8 cellular contexts compared by ENCODE assay signal in genomic region chr10:110642980-110643655, GRCh38.
DNase-seq lines count a peak whose midpoint lies in the region; ATAC-seq lines count a peak whose summit lies in the region.

No MANE protein-coding gene starts in this region.

- peaks cover 20% of the 10 kb centered on the region for H3K4me1 ChIP-seq in iPS-15b (ENCODE audit: control insufficient read depth, insufficient read depth, low read length)

- peak overlapping the region; percentile 85 for H3K4me3 Mint-ChIP-seq in stimulated activated naive B cell treated with anti-CD40 and anti-IgM and Interleukin-4, amounts not matched to agents 10 μg/mL and 1 μg/mL and 100 μg/mL, for 72 hours

- peak overlapping the region; percentile 71 for H3K4me3 ChIP-seq in iPS-15b (ENCODE audit: low read depth, low read length)

- no peaks in the 10 kb centered on the region for H3K36me3 ChIP-seq in iPS-15b (ENCODE audit: control insufficient read depth, insufficient read depth, low read length)

- DNase-seq in NCI-H748 (lab: John Stamatoyannopoulos, UW; ENCODE audit: unreplicated experiment) (peak; percentile 42), NCI-H748 treated with DMSO at 0.1 percent for 48 hours (lab: John Stamatoyannopoulos, UW) (no peak), foreskin melanocyte (no peak), COLO829 (ENCODE audit: low spot score) (no peak)
- DNase-seq in activated T-cell treated with anti-CD3 and anti-CD28 coated beads, Interleukin-2, amount 50 U/mL, for 48 hours: peak; percentile 27 to 28
- DNase-seq in stimulated activated naive B cell treated with anti-CD40 and anti-IgM and Interleukin-4, amounts not matched to agents 10 μg/mL and 1 μg/mL and 100 μg/mL, for 72 hours: no peak

- peaks cover 34 to 45% of the 10 kb centered on the region in 2 donors for H3K27me3 Mint-ChIP-seq in stimulated activated naive B cell treated with anti-CD40 and anti-IgM and Interleukin-4, amounts not matched to agents 10 μg/mL and 1 μg/mL and 100 μg/mL, for 72 hours

- H3K4me1 Mint-ChIP-seq in stimulated activated naive B cell treated with anti-CD40 and anti-IgM and Interleukin-4, amounts not matched to agents 10 μg/mL and 1 μg/mL and 100 μg/mL, for 72 hours: peaks cover 15 to 26% of the 10 kb centered on the region in 2 donors

- H3K27ac Mint-ChIP-seq in stimulated activated naive B cell treated with anti-CD40 and anti-IgM and Interleukin-4, amounts not matched to agents 10 μg/mL and 1 μg/mL and 100 μg/mL, for 72 hours: peak overlapping the region; percentile 33

- ATAC-seq in stimulated activated naive B cell treated with anti-CD40 and anti-IgM and Interleukin-4, amounts not matched to agents 10 μg/mL and 1 μg/mL and 100 μg/mL, for 72 hours (replicated peaks): peak; percentile 20 to 35
- ATAC-seq in GM18861 (IDR thresholded peaks at IDR 0.05; ENCODE audit: unreplicated experiment): no peak

- peak overlapping the region; percentile 3 for H3K9ac ChIP-seq in iPS-15b (ENCODE audit: low read depth, low read length)

- peaks cover 54% of the 10 kb centered on the region for H3K27me3 ChIP-seq in iPS-15b (ENCODE audit: control insufficient read depth, insufficient read depth, low read length)

- no peaks in the 10 kb centered on the region for H3K9me3 Mint-ChIP-seq in stimulated activated naive B cell treated with anti-CD40 and anti-IgM and Interleukin-4, amounts not matched to agents 10 μg/mL and 1 μg/mL and 100 μg/mL, for 72 hours

- H3K36me3 Mint-ChIP-seq in stimulated activated naive B cell treated with anti-CD40 and anti-IgM and Interleukin-4, amounts not matched to agents 10 μg/mL and 1 μg/mL and 100 μg/mL, for 72 hours: peaks cover 0 to 2% of the 10 kb centered on the region in 2 donors

- no peaks in the 10 kb centered on the region for H3K9me3 ChIP-seq in iPS-15b (ENCODE audit: control insufficient read depth, insufficient read depth, low read length)

Comparison
In these comparisons a context has a peak if more than half of its experiments do, and no peak if none do; other contexts are left out.
1. DNase-seq: peak in NCI-H748 (single experiment) and activated T-cell treated with anti-CD3 and anti-CD28 coated beads, Interleukin-2, amount 50 U/mL, for 48 hours (2 of 2); none in NCI-H748 treated with DMSO at 0.1 percent for 48 hours (single experiment), stimulated activated naive B cell treated with anti-CD40 and anti-IgM and Interleukin-4, amounts not matched to agents 10 μg/mL and 1 μg/mL and 100 μg/mL, for 72 hours (single experiment), foreskin melanocyte (single experiment) and COLO829 (single experiment).